4 cellular contexts compared by ENCODE assay signal in the genomic region with DNA sequence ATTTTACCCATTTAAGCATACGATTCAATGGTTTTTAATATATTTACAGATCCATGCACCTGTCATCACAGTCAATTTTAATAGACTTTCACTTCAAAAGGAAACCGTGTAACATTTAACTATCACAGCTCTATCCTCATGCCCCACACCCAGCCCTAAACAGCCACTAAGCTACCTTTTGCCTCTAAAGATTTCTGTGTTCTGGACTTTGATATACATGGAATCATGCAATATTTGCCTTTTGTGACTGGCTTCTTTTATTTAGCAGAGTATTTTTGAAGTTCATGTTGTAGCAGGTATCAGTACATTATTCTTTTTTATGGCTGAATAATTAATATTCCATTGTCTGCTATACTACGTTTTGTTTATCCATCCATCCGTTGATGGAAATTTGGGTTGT.
"Had no signal": no experiment of that assay in that cellular context is flagged by ENCODE, and none has a peak within 500 bp of the region (broad histone marks: within the 10 kb centered on the region; RNA-seq: fewer than 3 reads in every experiment).

No MANE protein-coding gene starts in this region.

- H3K4me2 ChIP-seq: GM23338 had no signal

- H3K36me3 Mint-ChIP-seq: IgD-negative memory B cell had no signal

- H3K27ac Mint-ChIP-seq: GM23338, H9, IgD-negative memory B cell had no signal

- H3K4me3 ChIP-seq: GM23338 had no signal

- H3K4me3 Mint-ChIP-seq: GM23338, H9, IgD-negative memory B cell had no signal

- H2AFZ ChIP-seq: GM23338 had no signal

- H3K4me1 Mint-ChIP-seq: IgD-negative memory B cell had no signal

- DNase-seq: H9, HCEC 1CT had no signal

- H3K9me3 Mint-ChIP-seq: GM23338, H9 had no signal
